Comparison of ENCODE assay signal across 9 cellular contexts in genomic region chr14:96053600-96054381, GRCh38. TPM values are rescaled to one million over a fixed set of nuclear protein-coding genes. Genes with fewer than 3 reads are reported as not detected.
DNase-seq lines count a peak whose midpoint lies in the region; ATAC-seq and TF ChIP-seq lines count a peak whose summit lies in the region.
"Had no signal": no experiment of that assay in that cellular context is flagged by ENCODE, and none has a peak within 500 bp of the region (broad histone marks: within the 10 kb centered on the region; RNA-seq: fewer than 3 reads in every experiment).

No MANE protein-coding gene starts in this region.

- no peak overlapping the region for H3K4me3 ChIP-seq in retinal pigment epithelial cell (ENCODE audit: low read length)
- H3K4me3 ChIP-seq: thyroid gland had no signal

- ATAC-seq in left cardiac atrium (peak; percentile 86 to 94), HG02763 (IDR thresholded peaks at IDR 0.05; ENCODE audit: unreplicated experiment) (no peak)

- in situ Hi-C loops in ACHN (cut with HindIII; ENCODE audit: low pct_ligation_motif_present, low pct_unique_long_range_greater_than_20kb, low sequenced_read_pairs): no loop called here

- TF ChIP-seq CTCF in retinal pigment epithelial cell (conservative IDR thresholded peaks at IDR 0.05; ENCODE audit: low read depth, low read length): no peak

- intact Hi-C loops in left cardiac atrium (cut with DNase I): no loop called here

- DNase-seq in EL (peak; percentile 89), amniotic epithelial cell (ENCODE audit: low read depth) (peak; percentile 94), left cardiac atrium (peak; percentile 56), retinal pigment epithelial cell (ENCODE audit: low read depth) (peak; percentile 58), HUDEP-2 (lab: John Stamatoyannopoulos, UW; ENCODE audit: unreplicated experiment in 76 of 76) (no peak), DMS153 (lab: John Stamatoyannopoulos, UW) (no peak), ACHN (no peak)

RNA-seq across cellular contexts. Expression of gene C14orf132, which starts 14.6 kb away (rescaled TPM):
- total RNA-seq in left cardiac atrium: 1 to 10 TPM; 2.7 to 2.9 TPM

Comparison
In these comparisons a context has a peak if more than half of its experiments do, and no peak if none do; other contexts are left out.
1. DNase-seq: peak in EL (single experiment), amniotic epithelial cell (single experiment), left cardiac atrium (single experiment) and retinal pigment epithelial cell (single experiment); none in HUDEP-2 (0 of 76), DMS153 (single experiment) and ACHN (single experiment).